8 cellular contexts compared by ENCODE assay signal in genomic region chr1:117093091-117093534, GRCh38. TPM values are rescaled to one million over a fixed set of nuclear protein-coding genes. Genes with fewer than 3 reads are reported as not detected.
DNase-seq lines count a peak whose midpoint lies in the region; ATAC-seq and TF ChIP-seq lines count a peak whose summit lies in the region.

No MANE protein-coding gene starts in this region.

- H3K4me1 ChIP-seq in RWPE2 (ENCODE audit: insufficient read depth, poor library complexity, severe bottlenecking) = peaks cover 23% of the 10 kb centered on the region

- peak; percentile 97 for DNase-seq in EL
- DNase-seq in RWPE2 (ENCODE audit: low spot score) = peak; percentile 72
- peak; percentile 99 for DNase-seq in fibroblast of the aortic adventitia (ENCODE audit: low read depth)
- peak; percentile 80 for DNase-seq in posterior vena cava (ENCODE audit: low spot score)
- no peak for DNase-seq in GF-D8 (lab: John Stamatoyannopoulos, UW)
- no peak for DNase-seq in D341Med (ENCODE audit: low spot score)

- no peak overlapping the region for H3K4me3 ChIP-seq in RWPE2 (ENCODE audit: severe bottlenecking)
- no peak overlapping the region for H3K4me3 ChIP-seq in fibroblast of the aortic adventitia (ENCODE audit: low read depth, low read length)

- H3K9me3 ChIP-seq in RWPE2 (ENCODE audit: severe bottlenecking) = no peaks in the 10 kb centered on the region

- no peak for TF ChIP-seq CTCF in RWPE2 (IDR thresholded peaks at IDR 0.05; ENCODE audit: poor library complexity, severe bottlenecking)
- no peak for TF ChIP-seq CTCF in fibroblast of the aortic adventitia (IDR thresholded peaks at IDR 0.05; ENCODE audit: insufficient read depth, low read length)

- H3K36me3 ChIP-seq in RWPE2 (ENCODE audit: low read depth) = peaks cover 72% of the 10 kb centered on the region

- intact Hi-C loops in posterior vena cava (cut with DNase I) = no loop called here

- ATAC-seq in RWPE2 (ENCODE audit: low read depth) (peak; percentile 97), GM19397 (IDR thresholded peaks at IDR 0.05; ENCODE audit: unreplicated experiment) (no peak), HG03139 (IDR thresholded peaks at IDR 0.05; ENCODE audit: unreplicated experiment) (no peak)

- H3K27me3 ChIP-seq in RWPE2 (ENCODE audit: insufficient read depth, poor library complexity, severe bottlenecking) = no peaks in the 10 kb centered on the region

- H3K27ac ChIP-seq in RWPE2 (ENCODE audit: poor library complexity, severe bottlenecking) = peak overlapping the region; percentile 83

RNA-seq across cellular contexts. Expression of gene TRIM45, which starts 28.4 kb away (rescaled TPM):
- total RNA-seq in fibroblast of the aortic adventitia (ENCODE audit: low replicate concordance) = 3.3 and 8.1 TPM in 2 replicates
- total RNA-seq in posterior vena cava = 1 to 10 TPM; 3.1 to 3.9 TPM

RNA-seq across cellular contexts. Expression of gene TTF2, which starts 33.0 kb away (rescaled TPM):
- total RNA-seq in fibroblast of the aortic adventitia (ENCODE audit: low replicate concordance) (9.4 and 11.0 TPM in 2 replicates), posterior vena cava (10 to 100 TPM; 16.3 to 18.1 TPM)

Comparison
In these comparisons a context has a peak if more than half of its experiments do, and no peak if none do; other contexts are left out.
1. DNase-seq: peak in EL (single experiment), RWPE2 (single experiment), fibroblast of the aortic adventitia (single experiment) and posterior vena cava (single experiment); none in GF-D8 (single experiment) and D341Med (single experiment).